12 cellular contexts compared by ENCODE assay signal in genomic region chr12:95318071-95318545, GRCh38.
DNase-seq lines count a peak whose midpoint lies in the region; ATAC-seq, FAIRE-seq and TF ChIP-seq lines count a peak whose summit lies in the region.
"Had no signal": no experiment of that assay in that cellular context is flagged by ENCODE, and none has a peak within 500 bp of the region (broad histone marks: within the 10 kb centered on the region; RNA-seq: fewer than 3 reads in every experiment).

No MANE protein-coding gene starts in this region.

- no peaks in the 10 kb centered on the region for H3K27me3 Mint-ChIP-seq in osteocyte (ENCODE audit: unreplicated experiment)
- H3K27me3 Mint-ChIP-seq: IgD-negative memory B cell had no signal

- no peak for TF ChIP-seq CTCF in osteocyte (IDR thresholded peaks at IDR 0.05)

- peak; percentile 59 for FAIRE-seq in endometrium (lab: Jason Lieb, UNC)

- no peak for ATAC-seq in HG03457 (IDR thresholded peaks at IDR 0.05; ENCODE audit: unreplicated experiment)
- ATAC-seq in GM18909 (IDR thresholded peaks at IDR 0.05; ENCODE audit: poor library complexity, unreplicated experiment), result no peak

- H3K4me1 Mint-ChIP-seq in osteocyte (ENCODE audit: unreplicated experiment), result peaks cover 64% of the 10 kb centered on the region
- H3K4me1 Mint-ChIP-seq: IgD-negative memory B cell had no signal

- peak overlapping the region; percentile 48 for H3K27ac Mint-ChIP-seq in osteocyte (ENCODE audit: unreplicated experiment)
- H3K27ac Mint-ChIP-seq: IgD-negative memory B cell had no signal

- H3K4me3 Mint-ChIP-seq in osteocyte (ENCODE audit: unreplicated experiment), result no peak overlapping the region
- H3K4me3 Mint-ChIP-seq: IgD-negative memory B cell had no signal

- no peaks in the 10 kb centered on the region for H3K9me3 Mint-ChIP-seq in osteocyte (ENCODE audit: unreplicated experiment)

- no peaks in the 10 kb centered on the region for H3K36me3 Mint-ChIP-seq in osteocyte (ENCODE audit: unreplicated experiment)
- H3K36me3 Mint-ChIP-seq: IgD-negative memory B cell had no signal

- DNase-seq in EH (ENCODE audit: low read depth) (peak; percentile 86), NCI-H345 (lab: John Stamatoyannopoulos, UW) (peak; percentile 66), osteocyte (ENCODE audit: extremely low spot score, unreplicated experiment) (no peak), NCI-H446 treated with DMSO at 0.1 percent for 48 hours (lab: John Stamatoyannopoulos, UW) (no peak), NCI-H526 treated with DMSO at 0.1 percent for 48 hours (lab: John Stamatoyannopoulos, UW) (no peak)
- DNase-seq: activated gamma-delta T cell; DMS79 treated with DMSO at 0.1 percent for 48 hours; effector CD8-positive, alpha-beta T cell had no signal

Comparison
In these comparisons a context has a peak if more than half of its experiments do, and no peak if none do; other contexts are left out.
1. DNase-seq: peak in EH (single experiment) and NCI-H345 (single experiment); none in osteocyte (single experiment), NCI-H446 treated with DMSO at 0.1 percent for 48 hours (single experiment) and NCI-H526 treated with DMSO at 0.1 percent for 48 hours (single experiment).